In the genomic region with DNA sequence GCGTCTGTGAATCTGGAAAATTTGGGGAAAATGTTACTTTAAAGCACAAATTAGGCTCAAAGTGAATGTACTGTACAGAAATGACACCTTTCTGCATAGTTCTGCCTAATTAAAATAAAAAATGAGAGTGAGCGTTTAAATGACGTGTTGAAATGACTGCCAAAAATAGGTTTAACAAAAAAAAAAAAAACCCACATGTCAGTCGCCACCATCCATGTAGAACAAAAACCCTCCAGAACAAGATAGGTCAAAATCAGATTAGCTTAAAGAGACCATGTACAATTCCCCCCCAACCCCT, we compare ENCODE assay signal across 8 cellular contexts. TPM values are rescaled to one million over a fixed set of nuclear protein-coding genes. Genes with fewer than 3 reads are reported as not detected.
A peak's percentile ranks its signal among the peaks of the same experiment; 100 is the strongest.
DNase-seq lines count a peak whose midpoint lies in the region; ATAC-seq, FAIRE-seq and TF ChIP-seq lines count a peak whose summit lies in the region.

No MANE protein-coding gene starts in this region.

- RAD21 ChIA-PET in GM12878 (lab: Charles Lee; ENCODE audit: unreplicated experiment): interaction anchor here (0.9 to 3.9 kb wide), 10 partner anchors 36 to 284 kb away, joined by 3 to 19 read pairs (median 8); a partner anchor contains a TSS

- no TSS peak for BruUV-seq in GM12878 (replicated peaks; lab: Mats Ljungman, UMichigan)

- H3K27ac ChIP-seq in cardiac muscle cell (peak overlapping the region; percentile 49), GM12878 (ENCODE audit: control insufficient read depth, insufficient read depth) (peak overlapping the region; percentile 77), mesodermal cell (ENCODE audit: low read depth, low read length, severe bottlenecking) (peak overlapping the region; percentile 84), aorta (ENCODE audit: low read depth in 1 of 2, low read length in 2 of 2) (peak overlapping the region in 1 of 2 donors; percentile 69)

- H3K9me3 ChIP-seq in cardiac muscle cell (ENCODE audit: low read depth) (no peaks in the 10 kb centered on the region), GM12878 (replicated peaks; ENCODE audit: control insufficient read depth, insufficient read depth, low read length) (no peaks in the 10 kb centered on the region; the same call in 2 of the 3 replicates), mesodermal cell (ENCODE audit: control insufficient read depth, low read length) (peaks cover 5% of the 10 kb centered on the region), aorta (ENCODE audit: control insufficient read depth, low read length) (no peaks in the 10 kb centered on the region)

- H3K79me2 ChIP-seq in GM12878 (ENCODE audit: control insufficient read depth, insufficient read depth, low read length): peaks cover 56% of the 10 kb centered on the region

- peak overlapping the region; percentile 83 for H3K9ac ChIP-seq in GM12878 (ENCODE audit: control insufficient read depth, insufficient read depth, low read length)

- WGBS in GM12878 (ENCODE audit: insufficient coverage, insufficient replicate concordance, low lambda C conversion rate, missing lambda C conversion rate): 3% methylated on average over 4 of the region's 4 CpGs
- WGBS in mesodermal cell (ENCODE audit: insufficient coverage in 2 of 2), 2 experiments: no CpG with 5 or more reads among the region's 4 CpGs
- 1 to 3% methylated on average over 4 of the region's 4 CpGs for WGBS in aorta, 2 donors

- POLR2A ChIA-PET in GM12878 (lab: Charles Lee): interaction anchor here (0.7 to 1.7 kb wide), 5 partner anchors 30 to 282 kb away, joined by 3 to 7 read pairs (median 4); no protein-coding TSS in a partner anchor

- TF ChIP-seq RAD21 in GM12878 (IDR thresholded peaks at IDR 0.05; ENCODE audit: insufficient read depth, low read depth, low read length): no peak

- in situ Hi-C loops in GM12878 (cut with MboI): no loop called here

- no peaks in the 10 kb centered on the region for H4K20me1 ChIP-seq in GM12878 (ENCODE audit: control insufficient read depth, insufficient read depth)

- H3K4me3 ChIP-seq in cardiac muscle cell: peak overlapping the region; percentile 68
- peak overlapping the region; percentile 86 for H3K4me3 ChIP-seq in GM12878
- peak overlapping the region; percentile 82 for H3K4me3 ChIP-seq in mesodermal cell (ENCODE audit: extremely low read depth, insufficient read depth, low read length, poor library complexity, severe bottlenecking)
- H3K4me3 ChIP-seq in aorta (ENCODE audit: low read length in 2 of 2): peak overlapping the region; percentile 70 to 99

- H3K4me1 ChIP-seq in cardiac muscle cell (ENCODE audit: low read depth): peaks cover 42% of the 10 kb centered on the region
- peaks cover 26% of the 10 kb centered on the region for H3K4me1 ChIP-seq in GM12878 (ENCODE audit: control insufficient read depth, insufficient read depth, low read length)
- peaks cover 27% of the 10 kb centered on the region for H3K4me1 ChIP-seq in mesodermal cell (ENCODE audit: control insufficient read depth, insufficient read depth, low read length, poor library complexity, severe bottlenecking)
- H3K4me1 ChIP-seq in aorta (ENCODE audit: control insufficient read depth in 1 of 2, insufficient read depth in 2 of 2, low read length in 2 of 2): peaks cover 0 to 3% of the 10 kb centered on the region in 2 donors

- no peaks in the 10 kb centered on the region for H3K27me3 ChIP-seq in cardiac muscle cell
- no peaks in the 10 kb centered on the region for H3K27me3 ChIP-seq in GM12878 (replicated peaks in 1 of 2; ENCODE audit: control insufficient read depth in 2 of 2, insufficient read depth in 2 of 2, low read length in 1 of 2)
- no peaks in the 10 kb centered on the region for H3K27me3 ChIP-seq in aorta (ENCODE audit: control insufficient read depth in 1 of 2, insufficient read depth in 2 of 2, low read length in 1 of 2)

- H3K36me3 ChIP-seq in cardiac muscle cell: no peaks in the 10 kb centered on the region
- peaks cover 0 to 3% of the 10 kb centered on the region in 2 experiments; a peak in 1 of 4 replicates for H3K36me3 ChIP-seq in GM12878 (ENCODE audit: control insufficient read depth in 2 of 2, insufficient read depth in 2 of 2, low read length in 1 of 2)
- peaks cover 6% of the 10 kb centered on the region for H3K36me3 ChIP-seq in mesodermal cell (ENCODE audit: control insufficient read depth, insufficient read depth, low read length)
- H3K36me3 ChIP-seq in aorta (ENCODE audit: control insufficient read depth in 1 of 2, insufficient read depth in 2 of 2, low read length in 1 of 2): no peaks in the 10 kb centered on the region

- SMC1A ChIA-PET in GM12878 (lab: Charles Lee; ENCODE audit: uncharacterized antibody, unreplicated experiment): interaction anchor here (0.5 to 5.4 kb wide), 9 partner anchors 16 to 536 kb away, joined by 3 to 32 read pairs (median 3); no protein-coding TSS in a partner anchor

- peak overlapping the region; percentile 93 for H3K4me2 ChIP-seq in GM12878 (ENCODE audit: control insufficient read depth, insufficient read depth)

- H2AFZ ChIP-seq in GM12878 (ENCODE audit: control insufficient read depth, low read depth, low read length): peak overlapping the region; percentile 64

- no peak for TF ChIP-seq EP300 in GM12878 (IDR thresholded peaks at IDR 0.05; ENCODE audit: borderline replicate concordance in 1 of 2, control insufficient read depth in 1 of 2, low read depth in 2 of 2, low read length in 2 of 2)

- DNase-seq in cardiac muscle cell (ENCODE audit: low read depth in 1 of 2, low spot score in 1 of 2) (no peak), Right ventricle myocardium inferior (ENCODE audit: missing footprints) (no peak), GM12878 (ENCODE audit: low read depth, low spot score) (no peak), aorta (no peak), NCI-H1048 (lab: John Stamatoyannopoulos, UW) (no peak), H54 (ENCODE audit: insufficient read length, low spot score) (no peak)

- TF ChIP-seq CTCF in cardiac muscle cell (IDR thresholded peaks at IDR 0.05; ENCODE audit: low read depth, low read length) (no peak), GM12878 (IDR thresholded peaks at IDR 0.05 in 2 of 3, conservative IDR thresholded peaks at IDR 0.05 in 1 of 3; ENCODE audit: control insufficient read depth in 2 of 3, extremely low read depth in 1 of 3, insufficient read depth in 1 of 3, low read depth in 3 of 3, low read length in 3 of 3) (no peak)

- TF ChIP-seq POLR2A in GM12878 (IDR thresholded peaks at IDR 0.05; ENCODE audit: low read depth, low read length) (no peak), H54 (IDR thresholded peaks at IDR 0.05; ENCODE audit: low read depth, low read length) (no peak)

- CTCF ChIA-PET in GM12878 (lab: Yijun Ruan, JAX): interaction anchor here (0.5 to 4.5 kb wide), 15 partner anchors 18 to 388 kb away, joined by 3 to 60 read pairs (median 4); a partner anchor contains a TSS

- intact Hi-C loops in Right ventricle myocardium inferior (cut with DNase I) (loop anchor here (5.0 kb wide), 2 partner anchors 35 to 105 kb away; no protein-coding TSS in a partner anchor), GM12878 (cut with micrococcal nuclease; ENCODE audit: unreplicated experiment) (loop anchor here (5.0 to 10.0 kb wide), 3 partner anchors 280 to 345 kb away; a partner anchor contains a TSS), aorta (cut with DNase I) (no loop called here)

- no peak for ATAC-seq in Right ventricle myocardium inferior
- ATAC-seq in GM12878: no peak
- ATAC-seq in aorta (ENCODE audit: low FRiP score): peak; percentile 4
- no peak for ATAC-seq in HG02973 (IDR thresholded peaks at IDR 0.05; ENCODE audit: unreplicated experiment)

- FAIRE-seq in GM12878 (lab: Jason Lieb, UNC) (no peak), H54 (lab: Jason Lieb, UNC) (no peak)

TF ChIP-seq in GM12878, 131 proteins besides CTCF, POLR2A, EP300 and RAD21 (continues in another document):
- peak; percentile 69; the same call in 1 of the 2 replicates for TF ChIP-seq PML (IDR thresholded peaks at IDR 0.05; ENCODE audit: low read length)
- TF ChIP-seq SREBF2 (IDR thresholded peaks at IDR 0.05; ENCODE audit: low read length): no peak
- TF ChIP-seq RUNX3 (IDR thresholded peaks at IDR 0.05; ENCODE audit: low read length): peak; percentile 16; the same call in 1 of the 2 replicates
- TF ChIP-seq, protein P1, sequence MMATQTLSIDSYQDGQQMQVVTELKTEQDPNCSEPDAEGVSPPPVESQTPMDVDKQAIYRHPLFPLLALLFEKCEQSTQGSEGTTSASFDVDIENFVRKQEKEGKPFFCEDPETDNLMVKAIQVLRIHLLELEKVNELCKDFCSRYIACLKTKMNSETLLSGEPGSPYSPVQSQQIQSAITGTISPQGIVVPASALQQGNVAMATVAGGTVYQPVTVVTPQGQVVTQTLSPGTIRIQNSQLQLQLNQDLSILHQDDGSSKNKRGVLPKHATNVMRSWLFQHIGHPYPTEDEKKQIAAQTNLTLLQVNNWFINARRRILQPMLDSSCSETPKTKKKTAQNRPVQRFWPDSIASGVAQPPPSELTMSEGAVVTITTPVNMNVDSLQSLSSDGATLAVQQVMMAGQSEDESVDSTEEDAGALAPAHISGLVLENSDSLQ (IDR thresholded peaks at IDR 0.05): peak; percentile 36; the same call in 1 of the 2 replicates
- TF ChIP-seq MEF2B (IDR thresholded peaks at IDR 0.05; ENCODE audit: partially characterized antibody, poor library complexity, severe bottlenecking): peak; percentile 61

RNA-seq across cellular contexts. Expression of a gene that starts 0.7 kb away (rescaled TPM):
- total RNA-seq in cardiac muscle cell (293 and 373 TPM in 2 replicates), Right ventricle myocardium inferior (154 TPM), GM12878 (2014; rRNA removed) (283 and 287 TPM in 2 replicates), GM12878 (2014; rRNA removed; fragmentation: Illumina TruSeq; extraction: Trizol) (171 and 183 TPM in 2 replicates), GM12878 (2021) (268 and 270 TPM in 2 replicates), aorta (10 to 100 TPM; 38.4 to 50.0 TPM)
- polyA plus RNA-seq in cardiac muscle cell (192 and 243 TPM in 2 replicates), GM12878 (2011; rRNA removed) (116 and 202 TPM in 2 replicates), GM12878 (2014; fragmentation: Illumina TruSeq; extraction: Trizol) (253 and 260 TPM in 2 replicates), GM12878 (2014; fragmentation: Nextera tagmentation; extraction: Ambion mirVana) (100 to 1,000 TPM; 113 to 170 TPM), GM12878 (2014; rRNA removed) (281 and 350 TPM in 2 replicates), GM12878 (2016; fragmentation: Nextera tagmentation; extraction: Ambion mirVana) (100 to 1,000 TPM; 271 to 274 TPM), aorta (10 to 100 TPM; 11.9 to 16.4 TPM)
- total RNA-seq in GM12878 (2013; cell fraction: nucleolus; rRNA removed): 112 and 136 TPM in 2 replicates
- polyA plus RNA-seq in GM12878 (2011; ENCODE audit: low read depth): 66.0 TPM
- polyA plus RNA-seq in GM12878 (2011; cell fraction: cytosol; rRNA removed): 270 and 276 TPM in 2 replicates
- 172 and 285 TPM in 2 replicates for polyA plus RNA-seq in GM12878 (2011; cell fraction: nucleus; rRNA removed)
- polyA plus RNA-seq in GM12878 (2012): 121 and 128 TPM in 2 replicates
- 185 and 231 TPM in 2 replicates for polyA minus RNA-seq in GM12878 (2011; rRNA and poly(A)+ RNA removed)
- 74.6 and 90.0 TPM in 2 replicates for polyA minus RNA-seq in GM12878 (2011; cell fraction: cytosol; rRNA and poly(A)+ RNA removed)
- 83.4 and 139 TPM in 2 replicates for polyA minus RNA-seq in GM12878 (2011; cell fraction: nucleus; rRNA and poly(A)+ RNA removed)
- polyA plus RNA-seq in mesodermal cell (2013, experiment 1 of 2): 131 TPM
- 119 TPM for polyA plus RNA-seq in mesodermal cell (2013, experiment 2 of 2)

Comparison
In these comparisons a context has a peak if more than half of its experiments do, and no peak if none do; other contexts are left out.
1. intact Hi-C loops: an anchor here in Right ventricle myocardium inferior (5.0 kb wide) and GM12878 (5.0 to 10.0 kb wide); none called in aorta.